8 cellular contexts compared by ENCODE assay signal in genomic region chr11:18105802-18106574, GRCh38. TPM values are rescaled to one million over a fixed set of nuclear protein-coding genes. Genes with fewer than 3 reads are reported as not detected.
A peak's percentile ranks its signal among the peaks of the same experiment; 100 is the strongest.
DNase-seq lines count a peak whose midpoint lies in the region; FAIRE-seq and TF ChIP-seq lines count a peak whose summit lies in the region.

Gene SAAL1, minus strand, starts transcription at chr11:18106082. Its CDS starts 41 bp downstream, at chr11:18106041.

- H3K4me3 ChIP-seq in Loucy (ENCODE audit: low read length, poor library complexity, severe bottlenecking) (peak within 1 kb of the TSS; percentile 96), neutrophil (ENCODE audit: low read depth in 1 of 2, low read length in 1 of 2) (peak within 1 kb of the TSS; percentile 75 to 77)

- FAIRE-seq in frontal cortex (lab: Jason Lieb, UNC): no peak

- H2BK20ac ChIP-seq in H9 (ENCODE audit: low read depth, low read length, poor library complexity, severe bottlenecking): no peak within 1 kb of the TSS

- no peak within 1 kb of the TSS for H3K23ac ChIP-seq in H9 (ENCODE audit: insufficient read length, low read depth, low read length)

- H3K4me2 ChIP-seq in H9 (ENCODE audit: insufficient read depth, insufficient read length, low read length) (peak within 1 kb of the TSS; percentile 53), Loucy (ENCODE audit: low read depth, low read length, poor library complexity, severe bottlenecking) (peak within 1 kb of the TSS; percentile 78)

- H3K9me3 Mint-ChIP-seq in H9: 0 out of 5 replicates have a peak, but pooled peaks cover 0 to 2% of the 10 kb centered on the region in 2 experiments

- H3K27me3 ChIP-seq in H9 (ENCODE audit: insufficient read depth, low read length) (no peaks in the 10 kb centered on the region), Loucy (ENCODE audit: insufficient read depth, low read length, poor library complexity, severe bottlenecking) (no peaks in the 10 kb centered on the region), neutrophil (peaks cover 43% of the 10 kb centered on the region)

- no peaks in the 10 kb centered on the region for H4K20me1 ChIP-seq in H9 (ENCODE audit: control insufficient read depth, insufficient read depth, insufficient read length)
- peaks cover 8% of the 10 kb centered on the region for H4K20me1 ChIP-seq in Loucy (ENCODE audit: insufficient read depth, low read length, poor library complexity, severe bottlenecking)

- no peak within 1 kb of the TSS for H3K4ac ChIP-seq in H9 (ENCODE audit: low read depth, low read length)

- H3K9me3 ChIP-seq in H9 (ENCODE audit: control insufficient read depth, low read depth, low read length) (no peaks in the 10 kb centered on the region), Loucy (ENCODE audit: insufficient read depth, low read depth, low read length) (no peaks in the 10 kb centered on the region), neutrophil (no peaks in the 10 kb centered on the region)

- H2BK5ac ChIP-seq in H9 (ENCODE audit: insufficient read length, low read length): no peak within 1 kb of the TSS

- no peak within 1 kb of the TSS for H3K56ac ChIP-seq in H9 (ENCODE audit: insufficient read length, low read depth, low read length)

- H2BK15ac ChIP-seq in H9 (ENCODE audit: low read depth, low read length): no peak within 1 kb of the TSS

- H2BK120ac ChIP-seq in H9 (ENCODE audit: low read depth, low read length, poor library complexity, severe bottlenecking): no peak within 1 kb of the TSS

- peaks cover 8 to 10% of the 10 kb centered on the region in 2 experiments for H3K4me1 Mint-ChIP-seq in H9

- peaks cover 14 to 27% (median 25%) of the 10 kb centered on the region in 3 experiments; a peak in 5 of 7 replicates for H3K36me3 Mint-ChIP-seq in H9 (ENCODE audit: insufficient read depth in 1 of 3, low read depth in 3 of 3)

- H3K79me2 ChIP-seq in H9 (ENCODE audit: insufficient read depth, low read length) (peaks cover 10% of the 10 kb centered on the region; the same call in 1 of the 2 replicates), Loucy (ENCODE audit: insufficient read depth, low read length) (peaks cover 48% of the 10 kb centered on the region)

- H3K27ac ChIP-seq in H9 (ENCODE audit: insufficient read length, low read depth, low read length) (no peak within 1 kb of the TSS), neutrophil (no peak within 1 kb of the TSS)

- H2BK12ac ChIP-seq in H9 (ENCODE audit: insufficient read length, low read depth, low read length): no peak within 1 kb of the TSS

- H3K27ac Mint-ChIP-seq in H9: peak within 1 kb of the TSS; percentile 16 to 94 (median 53); a peak in 4 of 7 replicates

- peak within 1 kb of the TSS; percentile 75 for H3K9ac ChIP-seq in H9 (ENCODE audit: extremely low read depth, insufficient read length, low read length)
- H3K9ac ChIP-seq in Loucy (ENCODE audit: low read depth, low read length, poor library complexity, severe bottlenecking): peak within 1 kb of the TSS; percentile 96

- H3K36me3 ChIP-seq in Loucy (ENCODE audit: insufficient read depth, low read length) (peaks cover 11% of the 10 kb centered on the region; the same call in 1 of the 2 replicates), neutrophil (no peaks in the 10 kb centered on the region)

- H3T11ph ChIP-seq in H9 (ENCODE audit: low read length): no peak within 1 kb of the TSS

- no peak within 1 kb of the TSS for H4K8ac ChIP-seq in H9 (replicated peaks; ENCODE audit: insufficient read length, low read depth, low read length)

- no peak within 1 kb of the TSS for H2AK5ac ChIP-seq in H9 (ENCODE audit: insufficient read length, low read length)

- TF ChIP-seq CTCF in H9 (conservative IDR thresholded peaks at IDR 0.05) (peak; percentile 96), Loucy (conservative IDR thresholded peaks at IDR 0.05; ENCODE audit: low read length) (peak; percentile 82), neutrophil (IDR thresholded peaks at IDR 0.05) (peak; percentile 54), subcutaneous adipose tissue (IDR thresholded peaks at IDR 0.05; ENCODE audit: low read depth) (no peak)

- H3K23me2 ChIP-seq in H9 (ENCODE audit: insufficient read length, low read depth, low read length, poor library complexity, severe bottlenecking): peaks cover 6% of the 10 kb centered on the region

- H3K4me1 ChIP-seq in H9 (ENCODE audit: insufficient read depth, low read length): no peaks in the 10 kb centered on the region
- peaks cover 8% of the 10 kb centered on the region for H3K4me1 ChIP-seq in Loucy (ENCODE audit: insufficient read depth, low read length, poor library complexity, severe bottlenecking)
- H3K4me1 ChIP-seq in neutrophil (ENCODE audit: control insufficient read depth in 1 of 2, insufficient read depth in 1 of 2, low read depth in 1 of 2, low read length in 1 of 2): peaks cover 6 to 11% of the 10 kb centered on the region in 2 experiments

- no peak within 1 kb of the TSS for H3K18ac ChIP-seq in H9 (ENCODE audit: insufficient read length, low read depth, low read length)

- no peak within 1 kb of the TSS for H3K14ac ChIP-seq in H9 (ENCODE audit: insufficient read depth, low read length)

- H2AFZ ChIP-seq in H9 (ENCODE audit: low read length): peak within 1 kb of the TSS; percentile 22
- H2AFZ ChIP-seq in Loucy (ENCODE audit: low read length): peak within 1 kb of the TSS; percentile 93

- H3K4me3 Mint-ChIP-seq in H9: peak within 1 kb of the TSS; percentile 91 to 97

- no peak within 1 kb of the TSS for H4K91ac ChIP-seq in H9 (ENCODE audit: insufficient read length, low read depth, low read length)

- peaks cover 8% of the 10 kb centered on the region for H3K27me3 Mint-ChIP-seq in H9 (ENCODE audit: low read depth)

- H3F3A ChIP-seq in Loucy (ENCODE audit: low read depth): no peaks in the 10 kb centered on the region

- WGBS in H9 (ENCODE audit: extremely low coverage, insufficient read length, low lambda C conversion rate): no CpG with 5 or more reads among the region's 48 CpGs

- no peaks in the 10 kb centered on the region for H3K9me2 ChIP-seq in Loucy (replicated peaks; ENCODE audit: low read depth, low read length)

- DNase-seq in GDM1 (lab: John Stamatoyannopoulos, UW) (peak; percentile 82), H9 (peak; percentile 86), SHP77 (lab: John Stamatoyannopoulos, UW) (peak; percentile 40 to 63), activated gamma-delta T cell (lab: John Stamatoyannopoulos, UW) (peak; percentile 74), frontal cortex (ENCODE audit: low spot score in 2 of 2) (peak; percentile 70 to 85)

- H3K79me1 ChIP-seq in H9 (ENCODE audit: insufficient read depth, low read depth, low read length, poor library complexity, severe bottlenecking): no peaks in the 10 kb centered on the region

- H4K5ac ChIP-seq in H9 (ENCODE audit: insufficient read length, low read depth, low read length): no peak within 1 kb of the TSS

RNA-seq across cellular contexts. Expression of gene SAAL1, which starts in this region (rescaled TPM):
- total RNA-seq in H9 (2021): 34.4 and 43.5 TPM in 2 replicates
- 29.3 TPM for total RNA-seq in frontal cortex
- 10 to 100 TPM; 10.8 to 15.6 (median 13.3) TPM for total RNA-seq in subcutaneous adipose tissue
